In genomic region chr1:226132731-226133503, GRCh38 we compare ENCODE assay signal across 10 cellular contexts. TPM values are rescaled to one million over a fixed set of nuclear protein-coding genes. Genes with fewer than 3 reads are reported as not detected.
DNase-seq lines count a peak whose midpoint lies in the region; ATAC-seq lines count a peak whose summit lies in the region.
"Had no signal": no experiment of that assay in that cellular context is flagged by ENCODE, and none has a peak within 500 bp of the region (broad histone marks: within the 10 kb centered on the region; RNA-seq: fewer than 3 reads in every experiment).

No MANE protein-coding gene starts in this region.

- H3K27ac Mint-ChIP-seq in activated CD4-positive, alpha-beta T cell treated with anti-CD3 and anti-CD28 coated beads, Interleukin-2, amount 10 ng/mL, durations not matched to agents 24 days and 14 days, result no peak overlapping the region

- H3K9me3 ChIP-seq in endocrine pancreas (ENCODE audit: control insufficient read depth, low read length), result no peaks in the 10 kb centered on the region

- ATAC-seq in HG03039 (IDR thresholded peaks at IDR 0.05; ENCODE audit: unreplicated experiment), result peak; percentile 38

- no peaks in the 10 kb centered on the region for H3K4me1 ChIP-seq in endocrine pancreas (ENCODE audit: control insufficient read depth, insufficient read depth, low read length)

- H3K9ac ChIP-seq in endocrine pancreas (ENCODE audit: control insufficient read depth, insufficient read depth, low read length), result peak overlapping the region; percentile 6

- no peaks in the 10 kb centered on the region for H3K9me3 Mint-ChIP-seq in activated CD4-positive, alpha-beta T cell treated with anti-CD3 and anti-CD28 coated beads, Interleukin-2, amount 10 ng/mL, durations not matched to agents 24 days and 14 days

- DNase-seq in DMS153 (lab: John Stamatoyannopoulos, UW) (peak; percentile 22), DMS153 treated with DMSO at 0.1 percent for 48 hours (lab: John Stamatoyannopoulos, UW; ENCODE audit: unreplicated experiment) (no peak), renal cortical epithelial cell (ENCODE audit: low read depth) (peak; percentile 25), NCI-H748 (lab: John Stamatoyannopoulos, UW; ENCODE audit: unreplicated experiment) (no peak)
- no peak for DNase-seq in activated CD4-positive, alpha-beta T cell treated with anti-CD3 and anti-CD28 coated beads, Interleukin-2, amount 10 ng/mL, durations not matched to agents 24 days and 14 days
- no peak for DNase-seq in activated CD4-positive, CD25-positive, alpha-beta regulatory T cell treated with anti-CD3 and anti-CD28 coated beads, Interleukin-2, amount 50 U/mL, for 72 hours
- DNase-seq: 8988T, NCI-H1048 had no signal

- H3K27me3 ChIP-seq in endocrine pancreas (ENCODE audit: control insufficient read depth, insufficient read depth, low read length), result no peaks in the 10 kb centered on the region

- peaks cover 4% of the 10 kb centered on the region for H3K4me1 Mint-ChIP-seq in activated CD4-positive, alpha-beta T cell treated with anti-CD3 and anti-CD28 coated beads, Interleukin-2, amount 10 ng/mL, durations not matched to agents 24 days and 14 days

- H3K4me3 Mint-ChIP-seq in activated CD4-positive, alpha-beta T cell treated with anti-CD3 and anti-CD28 coated beads, Interleukin-2, amount 10 ng/mL, durations not matched to agents 24 days and 14 days, result no peak overlapping the region

- H3K4me3 ChIP-seq in endocrine pancreas (ENCODE audit: control insufficient read depth, insufficient read depth, low read length), result no peak overlapping the region

- no peaks in the 10 kb centered on the region for H3K36me3 ChIP-seq in endocrine pancreas (ENCODE audit: control insufficient read depth, insufficient read depth, low read length)

- H3K27me3 Mint-ChIP-seq in activated CD4-positive, alpha-beta T cell treated with anti-CD3 and anti-CD28 coated beads, Interleukin-2, amount 10 ng/mL, durations not matched to agents 24 days and 14 days, result peaks cover 1% of the 10 kb centered on the region

- intact Hi-C loops in activated CD4-positive, alpha-beta T cell treated with anti-CD3 and anti-CD28 coated beads, Interleukin-2, amount 10 ng/mL, durations not matched to agents 24 days and 14 days (cut with micrococcal nuclease), result no loop called here

- H3K36me3 Mint-ChIP-seq in activated CD4-positive, alpha-beta T cell treated with anti-CD3 and anti-CD28 coated beads, Interleukin-2, amount 10 ng/mL, durations not matched to agents 24 days and 14 days (ENCODE audit: low read depth), result no peaks in the 10 kb centered on the region

RNA-seq across cellular contexts. Expression of gene ACBD3, which starts 53.6 kb away (rescaled TPM):
- 66.5 and 66.7 TPM in 2 replicates for total RNA-seq in renal cortical epithelial cell
- 21.8 and 23.9 TPM in 2 replicates for total RNA-seq in activated CD4-positive, alpha-beta T cell treated with anti-CD3 and anti-CD28 coated beads, Interleukin-2, amount 10 ng/mL, durations not matched to agents 24 days and 14 days

Comparison
In these comparisons a context has a peak if more than half of its experiments do, and no peak if none do; other contexts are left out.
1. DNase-seq: peak in DMS153 (single experiment) and renal cortical epithelial cell (single experiment); none in DMS153 treated with DMSO at 0.1 percent for 48 hours (single experiment), activated CD4-positive, alpha-beta T cell treated with anti-CD3 and anti-CD28 coated beads, Interleukin-2, amount 10 ng/mL, durations not matched to agents 24 days and 14 days (single experiment), activated CD4-positive, CD25-positive, alpha-beta regulatory T cell treated with anti-CD3 and anti-CD28 coated beads, Interleukin-2, amount 50 U/mL, for 72 hours (single experiment) and NCI-H748 (single experiment).